8 cellular contexts compared by ENCODE assay signal in genomic region chr12:64610660-64611429, GRCh38. TPM values are rescaled to one million over a fixed set of nuclear protein-coding genes. Genes with fewer than 3 reads are reported as not detected.
DNase-seq lines count a peak whose midpoint lies in the region; ATAC-seq and TF ChIP-seq lines count a peak whose summit lies in the region.

No MANE protein-coding gene starts in this region.

- H3K27ac ChIP-seq in RWPE2 (ENCODE audit: poor library complexity, severe bottlenecking) (peak overlapping the region; percentile 88), cardiac muscle cell (peak overlapping the region; percentile 83), rectal smooth muscle tissue (ENCODE audit: low read depth, low read length) (peak overlapping the region; percentile 92)

- no peaks in the 10 kb centered on the region for H3K27me3 ChIP-seq in RWPE2 (ENCODE audit: insufficient read depth, poor library complexity, severe bottlenecking)
- no peaks in the 10 kb centered on the region for H3K27me3 ChIP-seq in cardiac muscle cell
- no peaks in the 10 kb centered on the region for H3K27me3 ChIP-seq in rectal smooth muscle tissue (ENCODE audit: control insufficient read depth, insufficient read depth, low read length)

- H3K9me3 ChIP-seq in RWPE2 (ENCODE audit: severe bottlenecking) = no peaks in the 10 kb centered on the region
- H3K9me3 ChIP-seq in cardiac muscle cell (ENCODE audit: low read depth) = no peaks in the 10 kb centered on the region

- H3K36me3 ChIP-seq in RWPE2 (ENCODE audit: low read depth) (peaks cover 12% of the 10 kb centered on the region), cardiac muscle cell (no peaks in the 10 kb centered on the region), rectal smooth muscle tissue (ENCODE audit: control insufficient read depth, insufficient read depth, low read length) (no peaks in the 10 kb centered on the region)

- H3K4me1 ChIP-seq in RWPE2 (ENCODE audit: insufficient read depth, poor library complexity, severe bottlenecking) = peaks cover 13% of the 10 kb centered on the region
- H3K4me1 ChIP-seq in cardiac muscle cell (ENCODE audit: low read depth) = peaks cover 3% of the 10 kb centered on the region
- H3K4me1 ChIP-seq in rectal smooth muscle tissue (ENCODE audit: control insufficient read depth, insufficient read depth, low read length) = peaks cover 2% of the 10 kb centered on the region

- TF ChIP-seq CTCF in RWPE2 (IDR thresholded peaks at IDR 0.05; ENCODE audit: poor library complexity, severe bottlenecking) = no peak
- TF ChIP-seq CTCF in cardiac muscle cell (IDR thresholded peaks at IDR 0.05; ENCODE audit: low read depth, low read length) = no peak

- DNase-seq in COR-L47 (lab: John Stamatoyannopoulos, UW) (peak; percentile 71), RWPE2 (ENCODE audit: low spot score) (peak; percentile 64), cardiac muscle cell (ENCODE audit: low read depth in 1 of 2, low spot score in 1 of 2) (peak; percentile 69 to 72), SKM-1 (lab: John Stamatoyannopoulos, UW; ENCODE audit: unreplicated experiment) (no peak)
- DNase-seq in activated naive CD4-positive, alpha-beta T cell treated with Interleukin-2 at 50 U/mL for 16 hours = peak; percentile 72

- peak overlapping the region; percentile 79 for H3K9ac ChIP-seq in rectal smooth muscle tissue (ENCODE audit: low read length)

- H3K4me3 ChIP-seq in RWPE2 (ENCODE audit: severe bottlenecking) (peak overlapping the region; percentile 99), cardiac muscle cell (peak overlapping the region; percentile 78), rectal smooth muscle tissue (ENCODE audit: low read length) (peak overlapping the region; percentile 98)

- peak; percentile 49 for ATAC-seq in GM19397 (IDR thresholded peaks at IDR 0.05; ENCODE audit: unreplicated experiment)
- ATAC-seq in HG03558 (IDR thresholded peaks at IDR 0.05; ENCODE audit: extremely low read depth, unreplicated experiment) = peak; percentile 0
- peak; percentile 43 for ATAC-seq in RWPE2 (ENCODE audit: low read depth)

RNA-seq across cellular contexts. Expression of gene RASSF3, which starts 0.6 kb away (rescaled TPM):
- 16.9 and 23.6 TPM in 2 replicates for total RNA-seq in cardiac muscle cell
- 3.5 and 4.8 TPM in 2 replicates for polyA plus RNA-seq in cardiac muscle cell
